8 cellular contexts compared by ENCODE assay signal in the genomic region with DNA sequence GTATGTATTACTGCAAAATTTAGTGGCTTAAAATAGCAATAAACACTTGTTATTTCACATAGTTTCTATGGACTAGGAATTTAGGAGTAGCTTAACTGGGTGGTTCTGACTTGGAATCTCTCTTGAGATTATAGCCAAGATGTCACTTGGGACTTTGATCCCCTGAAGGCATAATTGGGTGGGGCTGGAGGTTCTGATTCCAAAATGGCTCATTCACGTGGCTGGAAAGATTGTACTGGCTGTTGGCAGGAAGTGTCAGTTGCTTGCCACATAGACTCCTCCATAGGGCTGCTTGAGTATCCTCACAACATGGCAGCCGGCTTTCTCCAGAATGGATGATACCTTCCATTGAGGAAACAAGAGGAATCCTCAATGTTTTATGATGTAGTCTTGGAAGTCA.
"Had no signal": no experiment of that assay in that cellular context is flagged by ENCODE, and none has a peak within 500 bp of the region (broad histone marks: within the 10 kb centered on the region; RNA-seq: fewer than 3 reads in every experiment).

No MANE protein-coding gene starts in this region.

- ATAC-seq: GM12878 had no signal

- H3K4me3 ChIP-seq: GM12878 had no signal

- DNase-seq: GDM1, GF-D8 had no signal

- FAIRE-seq: G401.6, GM12878, GM12891, GM12892, GM18507, GM19239 had no signal
